Comparison of ENCODE assay signal across 8 cellular contexts in genomic region chr7:5525271-5526189, GRCh38. TPM values are rescaled to one million over a fixed set of nuclear protein-coding genes. Genes with fewer than 3 reads are reported as not detected.
DNase-seq lines count a peak whose midpoint lies in the region; ATAC-seq, FAIRE-seq and TF ChIP-seq lines count a peak whose summit lies in the region.

No MANE protein-coding gene starts in this region.

- POLR2A ChIA-PET in A549 (lab: Yijun Ruan, JAX) (interaction anchor here (0.6 to 0.8 kb wide), 3 partner anchors 32 to 246 kb away, joined by 3 to 6 read pairs (median 3); no protein-coding TSS in a partner anchor), SK-N-SH (lab: Yijun Ruan, JAX) (interaction anchor here (1.3 to 1.4 kb wide), 3 partner anchors 9 to 35 kb away, joined by 3 to 8 read pairs (median 5); no protein-coding TSS in a partner anchor)

- peak in 1 of 2 experiments; percentile 4; a peak in 3 of 6 replicates for ATAC-seq in A549
- ATAC-seq in GM18858 (IDR thresholded peaks at IDR 0.05; ENCODE audit: unreplicated experiment) = no peak
- ATAC-seq in HG03432 (IDR thresholded peaks at IDR 0.05; ENCODE audit: unreplicated experiment) = no peak

- H3K36me3 ChIP-seq in SK-N-SH (replicated peaks in 1 of 2; ENCODE audit: control insufficient read depth in 1 of 2, insufficient read depth in 2 of 2, low read length in 1 of 2) (peaks cover 38 to 43% of the 10 kb centered on the region in 2 experiments), neural progenitor cell (no peaks in the 10 kb centered on the region)

- TF ChIP-seq CTCF in A549 (IDR thresholded peaks at IDR 0.05) (no peak), SK-N-SH (IDR thresholded peaks at IDR 0.05) (no peak), dorsolateral prefrontal cortex (IDR thresholded peaks at IDR 0.05 in 54 of 56, conservative IDR thresholded peaks at IDR 0.05 in 2 of 56; ENCODE audit: low read depth in 1 of 56, partially characterized antibody in 56 of 56) (no peak), neural progenitor cell (IDR thresholded peaks at IDR 0.05) (no peak)

- peaks cover 72% of the 10 kb centered on the region for H4K20me1 ChIP-seq in SK-N-SH (ENCODE audit: insufficient read depth)
- H4K20me1 ChIP-seq in neural progenitor cell (ENCODE audit: low read depth) = peaks cover 56% of the 10 kb centered on the region

- peak overlapping the region; percentile 94 for H3K4me3 Mint-ChIP-seq in neural progenitor cell

- H2AFZ ChIP-seq in SK-N-SH (ENCODE audit: low read depth) = no peak overlapping the region
- no peak overlapping the region for H2AFZ ChIP-seq in neural progenitor cell (replicated peaks)

- TF ChIP-seq RAD21 in A549 (conservative IDR thresholded peaks at IDR 0.05 in 1 of 2, IDR thresholded peaks at IDR 0.05 in 1 of 2) (no peak), SK-N-SH (IDR thresholded peaks at IDR 0.05; ENCODE audit: low read length) (no peak)

- H3K36me3 Mint-ChIP-seq in neural progenitor cell = peaks cover 42% of the 10 kb centered on the region

- no peaks in the 10 kb centered on the region for H3K9me2 ChIP-seq in SK-N-SH

- TF ChIP-seq POLR2A in A549 (IDR thresholded peaks at IDR 0.05; ENCODE audit: low read length) = peak; percentile 19; the same call in 1 of the 2 replicates
- peak; percentile 37 for TF ChIP-seq POLR2A in GM18951 (IDR thresholded peaks at IDR 0.05; ENCODE audit: extremely low read depth, insufficient read depth, insufficient read length)

- H3K4me1 Mint-ChIP-seq in neural progenitor cell = peaks cover 26% of the 10 kb centered on the region

- TF ChIP-seq EP300 in A549 (IDR thresholded peaks at IDR 0.05) = no peak
- TF ChIP-seq EP300 in SK-N-SH (IDR thresholded peaks at IDR 0.05; ENCODE audit: borderline replicate concordance in 1 of 2, low read depth in 1 of 2, low read length in 1 of 2) = no peak

- H3F3A ChIP-seq in SK-N-SH (replicated peaks; ENCODE audit: insufficient read depth) (peaks cover 79% of the 10 kb centered on the region), neural progenitor cell (ENCODE audit: low read depth) (peaks cover 78% of the 10 kb centered on the region)

- peaks cover 12% of the 10 kb centered on the region for H3K9me3 Mint-ChIP-seq in neural progenitor cell

- H3K79me2 ChIP-seq in SK-N-SH (ENCODE audit: insufficient read depth) (peaks cover 46% of the 10 kb centered on the region), neural progenitor cell (ENCODE audit: low read depth) (peaks cover 41% of the 10 kb centered on the region)

- CTCF ChIA-PET in A549 (lab: Yijun Ruan, JAX) = interaction anchor here (0.7 to 8.4 kb wide), 11 partner anchors 9 to 285 kb away, joined by 3 to 71 read pairs (median 5); no protein-coding TSS in a partner anchor
- CTCF ChIA-PET in SK-N-SH (lab: Yijun Ruan, JAX) = interaction anchor here (0.7 to 3.4 kb wide), 6 partner anchors 9 to 172 kb away, joined by 3 to 31 read pairs (median 5); no protein-coding TSS in a partner anchor

- no peak for FAIRE-seq in A549 (lab: Jason Lieb, UNC)

- H3K9me3 ChIP-seq in A549 (no peaks in the 10 kb centered on the region), SK-N-SH (no peaks in the 10 kb centered on the region), neural progenitor cell (ENCODE audit: low read depth) (no peaks in the 10 kb centered on the region)

- H3K4me1 ChIP-seq in A549 (peaks cover 20% of the 10 kb centered on the region; the same call in 2 of the 3 replicates), SK-N-SH (ENCODE audit: control insufficient read depth in 1 of 2, insufficient read depth in 2 of 2, low read depth in 1 of 2, low read length in 1 of 2) (peaks cover 13 to 21% of the 10 kb centered on the region in 2 experiments; a peak in 3 of 4 replicates), neural progenitor cell (peaks cover 20% of the 10 kb centered on the region)

- H3K4me3 ChIP-seq in A549 (no peak overlapping the region), SK-N-SH (ENCODE audit: low read depth in 2 of 2, low read length in 1 of 2) (no peak overlapping the region), dorsolateral prefrontal cortex (peak overlapping the region in 1 of 59 donors; percentile 91), neural progenitor cell (no peak overlapping the region)

- no peak overlapping the region for H3K9ac ChIP-seq in SK-N-SH
- no peak overlapping the region for H3K9ac ChIP-seq in neural progenitor cell

- peak overlapping the region; percentile 99 to 100 for H3K27ac ChIP-seq in A549
- peak overlapping the region; percentile 56 to 95 for H3K27ac ChIP-seq in SK-N-SH (ENCODE audit: low read depth in 2 of 2, low read length in 1 of 2)
- H3K27ac ChIP-seq in dorsolateral prefrontal cortex = peak overlapping the region in 31 of 59 donors; percentile 0 to 100 (median 48)
- peak overlapping the region; percentile 64 for H3K27ac ChIP-seq in neural progenitor cell

- H3K27me3 Mint-ChIP-seq in neural progenitor cell (ENCODE audit: insufficient read depth, low read depth) = peaks cover 61% of the 10 kb centered on the region

- 65% methylated on average over 11 of the region's 11 CpGs for WGBS in A549 (ENCODE audit: missing lambda C conversion rate)
- 84% methylated on average over 10 of the region's 11 CpGs for WGBS in SK-N-SH (ENCODE audit: low lambda C conversion rate)

- intact Hi-C loops in dorsolateral prefrontal cortex (cut with DNase I) = no loop called here

- H3K4me2 ChIP-seq in A549 (peak overlapping the region; percentile 96; the same call in 2 of the 3 replicates), SK-N-SH (no peak overlapping the region), neural progenitor cell (no peak overlapping the region)

- DNase-seq in A549 (ENCODE audit: low read depth in 1 of 2, low spot score in 1 of 2) = peak in 1 of 2 experiments; percentile 74
- peak; percentile 41 for DNase-seq in SK-N-SH
- no peak for DNase-seq in dorsolateral prefrontal cortex
- DNase-seq in neural progenitor cell (ENCODE audit: low spot score) = peak; percentile 53
- no peak for DNase-seq in NCI-H2196 (lab: John Stamatoyannopoulos, UW; ENCODE audit: unreplicated experiment)

- H3K27ac Mint-ChIP-seq in neural progenitor cell = peak overlapping the region; percentile 32

- no peaks in the 10 kb centered on the region for H3K27me3 ChIP-seq in SK-N-SH (ENCODE audit: insufficient read depth)
- H3K27me3 ChIP-seq in dorsolateral prefrontal cortex = no peaks in the 10 kb centered on the region
- H3K27me3 ChIP-seq in neural progenitor cell = no peaks in the 10 kb centered on the region

- in situ Hi-C loops in GM18951 (cut with MboI; ENCODE audit: low sequenced_read_pairs, unreplicated experiment) = no loop called here

TF ChIP-seq in A549, 52 proteins besides CTCF, POLR2A, EP300 and RAD21 (continues in another document):
- TF ChIP-seq HOXB5 (CRISPR knock-in tag; IDR thresholded peaks at IDR 0.05) (no peak), SREBF2 (IDR thresholded peaks at IDR 0.05) (no peak), FOSL2 (IDR thresholded peaks at IDR 0.05) (no peak), FOSL2 (CRISPR knock-in tag; IDR thresholded peaks at IDR 0.05) (no peak), CBX8 (IDR thresholded peaks at IDR 0.05) (no peak), POLR2AphosphoS2 (conservative IDR thresholded peaks at IDR 0.05; ENCODE audit: low read length) (peak; percentile 98), ZFP36 (IDR thresholded peaks at IDR 0.05; ENCODE audit: borderline replicate concordance, partially characterized antibody) (no peak), ESRRA (IDR thresholded peaks at IDR 0.05; ENCODE audit: borderline replicate concordance, low read length) (no peak), RARB (CRISPR knock-in tag; IDR thresholded peaks at IDR 0.05) (no peak; the same call in none of the 2 replicates), BHLHE40 (IDR thresholded peaks at IDR 0.05; ENCODE audit: low read depth, low read length) (no peak), FOSB (CRISPR knock-in tag; IDR thresholded peaks at IDR 0.05) (peak; percentile 77; the same call in 1 of the 2 replicates)

TF ChIP-seq in SK-N-SH, 30 proteins besides CTCF, POLR2A, EP300 and RAD21 (continues in another document):
- no peak for TF ChIP-seq RCOR1 (IDR thresholded peaks at IDR 0.05; ENCODE audit: low read length)
- peak; percentile 59 for TF ChIP-seq POLR2AphosphoS5 (IDR thresholded peaks at IDR 0.05; ENCODE audit: low read depth, low read length)
- TF ChIP-seq JUND (IDR thresholded peaks at IDR 0.05) = peak; percentile 43
- peak; percentile 8; the same call in 1 of the 2 replicates for TF ChIP-seq SIN3A (IDR thresholded peaks at IDR 0.05; ENCODE audit: borderline replicate concordance, low read depth, low read length)
- no peak for TF ChIP-seq IRF3 (IDR thresholded peaks at IDR 0.05; ENCODE audit: low read depth, low read length)
- peak; percentile 45; the same call in 1 of the 2 replicates for TF ChIP-seq ELF1 (IDR thresholded peaks at IDR 0.05)

RNA-seq across cellular contexts. Expression of gene ACTB, which starts 4.9 kb away (rescaled TPM):
- 1,312 and 1,863 TPM in 2 replicates for polyA plus RNA-seq in A549 (2011; rRNA removed)
- polyA plus RNA-seq in A549 (2012; cell fraction: cytosol; rRNA removed) = 6,925 and 8,166 TPM in 2 replicates
- 8,032 and 13,648 TPM in 2 replicates for polyA plus RNA-seq in A549 (2012; cell fraction: nucleus; rRNA removed)
- polyA plus RNA-seq in A549 (2017; fragmentation: RNase III; extraction: RNeasy Plus Mini Kit Qiagen cat#74134 plus additional on column Dnase treatment) = 5,057 to 5,556 TPM (median 5,344 TPM) in 3 replicates
- 3,044 and 5,216 TPM in 2 replicates for polyA minus RNA-seq in A549 (2011; rRNA and poly(A)+ RNA removed)
- 2,583 and 4,707 TPM in 2 replicates for polyA plus RNA-seq in SK-N-SH (2012; rRNA removed)
- 3,036 and 4,390 TPM in 2 replicates for polyA plus RNA-seq in SK-N-SH (2012; cell fraction: cytosol; rRNA removed)
- polyA plus RNA-seq in SK-N-SH (2012; cell fraction: nucleus; rRNA removed) = 4,302 and 8,336 TPM in 2 replicates
- total RNA-seq in dorsolateral prefrontal cortex = 1,000 to 10,000 TPM; 1,366 to 3,291 (median 2,449) TPM
- 1,381 and 2,318 TPM in 2 replicates for total RNA-seq in neural progenitor cell (ENCODE audit: low replicate concordance)

RNA-seq across cellular contexts. Expression of gene FBXL18, which starts 11.9 kb away (rescaled TPM):
- polyA plus RNA-seq in A549 (2011; rRNA removed) (5.2 and 5.8 TPM in 2 replicates), A549 (2017; fragmentation: RNase III; extraction: RNeasy Plus Mini Kit Qiagen cat#74134 plus additional on column Dnase treatment) (12.3 to 13.0 TPM (median 12.7 TPM) in 3 replicates), SK-N-SH (2012; rRNA removed) (5.7 and 6.0 TPM in 2 replicates)
- polyA plus RNA-seq in A549 (2012; cell fraction: cytosol; rRNA removed) = 6.7 and 11.7 TPM in 2 replicates
- 21.0 and 33.1 TPM in 2 replicates for polyA plus RNA-seq in A549 (2012; cell fraction: nucleus; rRNA removed)
- polyA minus RNA-seq in A549 (2011; rRNA and poly(A)+ RNA removed) = 6.3 and 9.3 TPM in 2 replicates
- 2.1 and 3.7 TPM in 2 replicates for polyA plus RNA-seq in SK-N-SH (2012; cell fraction: cytosol; rRNA removed)
- 10.9 and 11.2 TPM in 2 replicates for polyA plus RNA-seq in SK-N-SH (2012; cell fraction: nucleus; rRNA removed)
- total RNA-seq in dorsolateral prefrontal cortex (10 to 100 TPM; 18.6 to 56.8 (median 38.8) TPM), neural progenitor cell (ENCODE audit: low replicate concordance) (3.3 and 6.7 TPM in 2 replicates)

Comparison
In these comparisons a context has a peak if more than half of its experiments do, and no peak if none do; other contexts are left out.
1. DNase-seq: peak in SK-N-SH (single experiment) and neural progenitor cell (single experiment); none in dorsolateral prefrontal cortex (0 of 10) and NCI-H2196 (single experiment).
2. H3K27ac ChIP-seq: peak in every context shown above with its lines; median percentile 100 in A549; 76 in SK-N-SH; 64 in neural progenitor cell; 48 in dorsolateral prefrontal cortex.